ENCODE assay signal across 19 cellular contexts in genomic region chr7:653829-654764, GRCh38.
DNase-seq lines count a peak whose midpoint lies in the region; ATAC-seq, FAIRE-seq and TF ChIP-seq lines count a peak whose summit lies in the region.
"Had no signal": no experiment of that assay in that cellular context is flagged by ENCODE, and none has a peak within 500 bp of the region (broad histone marks: within the 10 kb centered on the region; RNA-seq: fewer than 3 reads in every experiment).

No MANE protein-coding gene starts in this region.

- H3K9me3 Mint-ChIP-seq in endodermal cell = peaks cover 7% of the 10 kb centered on the region
- H3K9me3 Mint-ChIP-seq in stimulated activated effector memory CD8-positive, alpha-beta T cell treated with anti-CD3 and anti-CD28 coated beads, Interleukin-12 subunit alpha, Interleukin-12 subunit beta, amount 100 ng/mL, for 72 hours = peaks cover under 1% of the 10 kb centered on the region
- H3K9me3 Mint-ChIP-seq: CD4-positive, CD25-positive, alpha-beta regulatory T cell had no signal

- intact Hi-C loops in GM12878 (cut with micrococcal nuclease; ENCODE audit: unreplicated experiment) = no loop called here

- no peak overlapping the region for H3K4me2 ChIP-seq in GM12878 (ENCODE audit: control insufficient read depth, insufficient read depth)

- WGBS in GM12878 (ENCODE audit: insufficient coverage, insufficient replicate concordance, low lambda C conversion rate, missing lambda C conversion rate) = 92% methylated on average over 4 of the region's 4 CpGs
- WGBS in endodermal cell (ENCODE audit: insufficient coverage in 1 of 2, insufficient read length in 1 of 2), 2 experiments = 90 to 94% methylated on average over 4 of the region's 4 CpGs

- no peaks in the 10 kb centered on the region for H3K27me3 ChIP-seq in GM12878 (replicated peaks in 1 of 2; ENCODE audit: control insufficient read depth in 2 of 2, insufficient read depth in 2 of 2, low read length in 1 of 2)
- H3K27me3 ChIP-seq in endodermal cell (ENCODE audit: control insufficient read depth, insufficient read depth, low read length, poor library complexity, severe bottlenecking) = no peaks in the 10 kb centered on the region
- H3K27me3 ChIP-seq: BE2C had no signal

- H3K4me3 ChIP-seq in HEK293 (ENCODE audit: low read depth, low read length) = no peak overlapping the region
- H3K4me3 ChIP-seq in GM12878 = no peak overlapping the region
- peak overlapping the region; percentile 4 for H3K4me3 ChIP-seq in endodermal cell (ENCODE audit: low read length)
- H3K4me3 ChIP-seq: HAP-1 had no signal

- H3K36me3 ChIP-seq in HEK293 (ENCODE audit: control insufficient read depth in 2 of 2, insufficient read depth in 1 of 2, low read length in 2 of 2) (no peaks in the 10 kb centered on the region; a peak in 1 of 3 replicates), GM12878 (ENCODE audit: control insufficient read depth in 2 of 2, insufficient read depth in 2 of 2, low read length in 1 of 2) (no peaks in the 10 kb centered on the region; a peak in 2 of 4 replicates), endodermal cell (ENCODE audit: control insufficient read depth, insufficient read depth, low read length) (peaks cover 4% of the 10 kb centered on the region)
- H3K36me3 ChIP-seq: BE2C, HAP-1 had no signal

- no peaks in the 10 kb centered on the region for H3K27me3 Mint-ChIP-seq in endodermal cell (ENCODE audit: insufficient read depth)
- H3K27me3 Mint-ChIP-seq: CD4-positive, CD25-positive, alpha-beta regulatory T cell had no signal

- no peak for TF ChIP-seq EP300 in GM12878 (IDR thresholded peaks at IDR 0.05; ENCODE audit: borderline replicate concordance in 1 of 2, control insufficient read depth in 1 of 2, low read depth in 2 of 2, low read length in 2 of 2)

- peaks cover 16% of the 10 kb centered on the region for H3K36me3 Mint-ChIP-seq in endodermal cell (ENCODE audit: low read depth)
- no peaks in the 10 kb centered on the region for H3K36me3 Mint-ChIP-seq in stimulated activated effector memory CD8-positive, alpha-beta T cell treated with anti-CD3 and anti-CD28 coated beads, Interleukin-12 subunit alpha, Interleukin-12 subunit beta, amount 100 ng/mL, for 72 hours

- H3K4me1 ChIP-seq in HEK293 (ENCODE audit: control insufficient read depth, insufficient read depth, low read length) = no peaks in the 10 kb centered on the region
- H3K4me1 ChIP-seq in GM12878 (ENCODE audit: control insufficient read depth, insufficient read depth, low read length) = no peaks in the 10 kb centered on the region
- H3K4me1 ChIP-seq in endodermal cell (ENCODE audit: control insufficient read depth, insufficient read depth, low read length) = no peaks in the 10 kb centered on the region
- H3K4me1 ChIP-seq: BE2C, HAP-1 had no signal

- H3K4me1 Mint-ChIP-seq in endodermal cell = no peaks in the 10 kb centered on the region
- H3K4me1 Mint-ChIP-seq in stimulated activated effector memory CD8-positive, alpha-beta T cell treated with anti-CD3 and anti-CD28 coated beads, Interleukin-12 subunit alpha, Interleukin-12 subunit beta, amount 100 ng/mL, for 72 hours = no peaks in the 10 kb centered on the region
- H3K4me1 Mint-ChIP-seq: CD8-positive, alpha-beta memory T cell had no signal

- no peak for TF ChIP-seq POLR2A in GM12878 (IDR thresholded peaks at IDR 0.05; ENCODE audit: low read depth, low read length)

- peak; percentile 13 for FAIRE-seq in GM12878 (lab: Jason Lieb, UNC)
- FAIRE-seq: A204.1, G401.6, GM19239 had no signal

- no peaks in the 10 kb centered on the region for H4K20me1 ChIP-seq in GM12878 (ENCODE audit: control insufficient read depth, insufficient read depth)

- in situ Hi-C loops in GM12878 (cut with MboI) = no loop called here

- POLR2A ChIA-PET in HEK293 (lab: Yijun Ruan, JAX) (no interaction called here), GM12878 (lab: Charles Lee) (interaction anchor here (0.6 kb wide), 1 partner anchor 454 kb away, joined by 3 read pairs; no protein-coding TSS in a partner anchor)

- H2AFZ ChIP-seq in GM12878 (ENCODE audit: control insufficient read depth, low read depth, low read length) = no peak overlapping the region

- H3K27ac Mint-ChIP-seq in endodermal cell = no peak overlapping the region
- no peak overlapping the region for H3K27ac Mint-ChIP-seq in stimulated activated effector memory CD8-positive, alpha-beta T cell treated with anti-CD3 and anti-CD28 coated beads, Interleukin-12 subunit alpha, Interleukin-12 subunit beta, amount 100 ng/mL, for 72 hours
- H3K27ac Mint-ChIP-seq: CD4-positive, CD25-positive, alpha-beta regulatory T cell; CD8-positive, alpha-beta memory T cell had no signal

- TF ChIP-seq CTCF in HEK293 (tag by site-specific recombination; IDR thresholded peaks at IDR 0.05) (no peak), GM12878 (IDR thresholded peaks at IDR 0.05 in 2 of 3, conservative IDR thresholded peaks at IDR 0.05 in 1 of 3; ENCODE audit: control insufficient read depth in 2 of 3, extremely low read depth in 1 of 3, insufficient read depth in 1 of 3, low read depth in 3 of 3, low read length in 3 of 3) (no peak), endodermal cell (conservative IDR thresholded peaks at IDR 0.05) (no peak)

- no peak overlapping the region for H3K27ac ChIP-seq in HEK293 (ENCODE audit: extremely low read depth, low read depth, low read length)
- no peak overlapping the region for H3K27ac ChIP-seq in GM12878 (ENCODE audit: control insufficient read depth, insufficient read depth)
- H3K27ac ChIP-seq in endodermal cell (ENCODE audit: low read depth, low read length) = no peak overlapping the region

- SMC1A ChIA-PET in GM12878 (lab: Charles Lee; ENCODE audit: uncharacterized antibody, unreplicated experiment) = no interaction called here

- RAD21 ChIA-PET in GM12878 (lab: Charles Lee; ENCODE audit: unreplicated experiment) = no interaction called here

- no peak for TF ChIP-seq RAD21 in GM12878 (IDR thresholded peaks at IDR 0.05; ENCODE audit: insufficient read depth, low read depth, low read length)

- H3K9me3 ChIP-seq in HEK293 (ENCODE audit: control insufficient read depth, insufficient read depth, low read depth, low read length) (no peaks in the 10 kb centered on the region), GM12878 (replicated peaks; ENCODE audit: control insufficient read depth, insufficient read depth, low read length) (peaks cover 22% of the 10 kb centered on the region; the same call in 2 of the 3 replicates), endodermal cell (ENCODE audit: control insufficient read depth, low read length) (peaks cover 48% of the 10 kb centered on the region)
- H3K9me3 ChIP-seq: HAP-1 had no signal

- H3K79me2 ChIP-seq in GM12878 (ENCODE audit: control insufficient read depth, insufficient read depth, low read length) = no peaks in the 10 kb centered on the region

- no TSS peak for BruUV-seq in GM12878 (replicated peaks; lab: Mats Ljungman, UMichigan)

- no peak for ATAC-seq in GM12878
- no peak for ATAC-seq in stimulated activated effector memory CD8-positive, alpha-beta T cell treated with anti-CD3 and anti-CD28 coated beads, Interleukin-12 subunit alpha, Interleukin-12 subunit beta, amount 100 ng/mL, for 72 hours

- CTCF ChIA-PET in HEK293 (lab: Yijun Ruan, JAX) (no interaction called here), GM12878 (lab: Yijun Ruan, JAX) (no interaction called here)

- DNase-seq in GM12878 (ENCODE audit: low read depth, low spot score) = no peak
- no peak for DNase-seq in endodermal cell
- DNase-seq in HuH-7 (ENCODE audit: low spot score) = no peak
- DNase-seq in stimulated activated effector memory CD8-positive, alpha-beta T cell treated with anti-CD3 and anti-CD28 coated beads, Interleukin-12 subunit alpha, Interleukin-12 subunit beta, amount 100 ng/mL, for 72 hours (ENCODE audit: low spot score in 2 of 2) = no peak
- DNase-seq in NCI-H2227 treated with DMSO at 0.1 percent for 48 hours (lab: John Stamatoyannopoulos, UW) = no peak
- DNase-seq in GF-D8 (lab: John Stamatoyannopoulos, UW) = no peak
- DNase-seq: ACHN; BE2C; C1 segment of cervical spinal cord; CD4-positive, CD25-positive, alpha-beta regulatory T cell; CD8-positive, alpha-beta memory T cell; COR-L47; Kasumi-1; KBM-7 had no signal

- H3K9ac ChIP-seq in GM12878 (ENCODE audit: control insufficient read depth, insufficient read depth, low read length) (no peak overlapping the region), endodermal cell (ENCODE audit: extremely low read depth, low read length, poor library complexity, severe bottlenecking) (no peak overlapping the region)

- no peak overlapping the region for H3K4me3 Mint-ChIP-seq in endodermal cell
- no peak overlapping the region for H3K4me3 Mint-ChIP-seq in stimulated activated effector memory CD8-positive, alpha-beta T cell treated with anti-CD3 and anti-CD28 coated beads, Interleukin-12 subunit alpha, Interleukin-12 subunit beta, amount 100 ng/mL, for 72 hours
- H3K4me3 Mint-ChIP-seq: CD4-positive, CD25-positive, alpha-beta regulatory T cell; CD8-positive, alpha-beta memory T cell had no signal

TF ChIP-seq in HEK293, 187 proteins besides CTCF, POLR2A, EP300 and RAD21 (continues in another document):
- TF ChIP-seq ZNF654 (tag by site-specific recombination; IDR thresholded peaks at IDR 0.05; ENCODE audit: low read depth) (no peak), ZFP3 (tag by site-specific recombination; IDR thresholded peaks at IDR 0.05; ENCODE audit: low read depth) (no peak), ZNF76 (tag by site-specific recombination; IDR thresholded peaks at IDR 0.05; ENCODE audit: borderline replicate concordance, low read depth) (no peak), OVOL3 (tag by site-specific recombination; IDR thresholded peaks at IDR 0.05) (no peak), ZNF133 (tag by site-specific recombination; IDR thresholded peaks at IDR 0.05) (peak; percentile 8; the same call in 1 of the 2 replicates)

TF ChIP-seq in GM12878, 131 proteins besides CTCF, POLR2A, EP300 and RAD21 (continues in another document):
- TF ChIP-seq NRF1 (conservative IDR thresholded peaks at IDR 0.05; ENCODE audit: low read depth, low read length) (no peak), TCF7 (IDR thresholded peaks at IDR 0.05; ENCODE audit: borderline replicate concordance) (no peak), CHD4 (IDR thresholded peaks at IDR 0.05) (no peak)
- TF ChIP-seq, protein P1, sequence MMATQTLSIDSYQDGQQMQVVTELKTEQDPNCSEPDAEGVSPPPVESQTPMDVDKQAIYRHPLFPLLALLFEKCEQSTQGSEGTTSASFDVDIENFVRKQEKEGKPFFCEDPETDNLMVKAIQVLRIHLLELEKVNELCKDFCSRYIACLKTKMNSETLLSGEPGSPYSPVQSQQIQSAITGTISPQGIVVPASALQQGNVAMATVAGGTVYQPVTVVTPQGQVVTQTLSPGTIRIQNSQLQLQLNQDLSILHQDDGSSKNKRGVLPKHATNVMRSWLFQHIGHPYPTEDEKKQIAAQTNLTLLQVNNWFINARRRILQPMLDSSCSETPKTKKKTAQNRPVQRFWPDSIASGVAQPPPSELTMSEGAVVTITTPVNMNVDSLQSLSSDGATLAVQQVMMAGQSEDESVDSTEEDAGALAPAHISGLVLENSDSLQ (IDR thresholded peaks at IDR 0.05) = no peak
